10 cellular contexts compared by ENCODE assay signal in the genomic region with DNA sequence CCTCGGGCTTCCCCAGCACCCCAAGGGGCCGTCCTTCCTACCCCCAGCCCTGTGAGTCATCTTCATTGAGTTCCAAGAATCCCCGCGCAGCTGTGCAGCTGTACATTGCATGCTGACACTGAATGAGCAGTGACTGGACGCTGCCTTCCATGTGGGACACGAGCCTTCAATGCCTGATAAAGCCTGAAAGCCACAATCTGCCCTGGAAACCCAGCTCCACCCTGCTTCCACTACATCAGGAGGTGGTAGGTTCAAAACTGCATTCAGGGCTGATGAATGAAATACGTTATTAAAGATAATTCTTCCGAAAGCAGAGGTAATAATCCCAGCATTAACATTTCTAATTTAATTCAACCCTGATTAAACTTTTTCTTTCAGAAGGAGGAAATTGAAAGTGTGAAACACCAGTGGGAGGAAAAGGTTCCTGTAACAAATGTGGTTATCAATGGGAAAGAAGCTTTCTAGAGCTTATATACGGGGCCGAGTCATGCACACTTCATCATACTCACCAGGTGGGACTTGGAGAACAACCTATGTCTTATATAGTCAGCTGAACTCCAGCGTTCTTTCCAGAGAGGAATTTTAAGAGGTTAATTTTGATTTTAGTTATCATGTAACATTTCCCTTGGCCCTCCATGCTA.
DNase-seq lines count a peak whose midpoint lies in the region; ATAC-seq, FAIRE-seq and TF ChIP-seq lines count a peak whose summit lies in the region.
"Had no signal": no experiment of that assay in that cellular context is flagged by ENCODE, and none has a peak within 500 bp of the region (broad histone marks: within the 10 kb centered on the region; RNA-seq: fewer than 3 reads in every experiment).

No MANE protein-coding gene starts in this region.

- H3K36me3 Mint-ChIP-seq in CD14-positive monocyte = no peaks in the 10 kb centered on the region

- no peaks in the 10 kb centered on the region for H3K79me2 ChIP-seq in K562 (ENCODE audit: control insufficient read depth, insufficient read depth, low read length)
- H3K79me2 ChIP-seq in osteoblast (ENCODE audit: insufficient read depth, low read length) = no peaks in the 10 kb centered on the region

- BruUV-seq in K562 (replicated peaks; lab: Mats Ljungman, UMichigan) = no TSS peak

- H2AFZ ChIP-seq in K562 (ENCODE audit: low read depth, low read length) (peak overlapping the region; percentile 65), osteoblast (ENCODE audit: low read length) (no peak overlapping the region)

- no peaks in the 10 kb centered on the region for H3K9me3 ChIP-seq in K562 (replicated peaks; ENCODE audit: control insufficient read depth, insufficient read depth, low read depth, low read length)
- H3K9me3 ChIP-seq in osteoblast (ENCODE audit: low read depth, low read length) = no peaks in the 10 kb centered on the region
- H3K9me3 ChIP-seq: thoracic aorta had no signal

- peaks cover 0 to 7% (median 4%) of the 10 kb centered on the region in 3 donors for H3K27me3 Mint-ChIP-seq in CD14-positive monocyte (ENCODE audit: low read depth in 3 of 3)

- H3K4me3 ChIP-seq in GM12865 (ENCODE audit: low read depth, low read length) = no peak overlapping the region
- H3K4me3 ChIP-seq in K562 = no peak overlapping the region
- no peak overlapping the region for H3K4me3 ChIP-seq in osteoblast (ENCODE audit: insufficient read depth, low read length)
- H3K4me3 ChIP-seq in lower leg skin (ENCODE audit: low read depth, poor library complexity, severe bottlenecking) = no peak overlapping the region
- H3K4me3 ChIP-seq: thoracic aorta had no signal

- H3K27ac ChIP-seq in K562 (ENCODE audit: extremely low read depth, low read depth, low read length) = 0 out of 3 replicates have a peak overlapping the region, but pooled peaks have one; percentile 7
- H3K27ac ChIP-seq in osteoblast (ENCODE audit: low read depth, low read length) = peak overlapping the region; percentile 18
- H3K27ac ChIP-seq: thoracic aorta had no signal

- no peaks in the 10 kb centered on the region for H3K36me3 ChIP-seq in K562 (ENCODE audit: control insufficient read depth, insufficient read depth, low read length)
- H3K36me3 ChIP-seq in osteoblast (ENCODE audit: insufficient read depth, low read length) = no peaks in the 10 kb centered on the region
- H3K36me3 ChIP-seq: thoracic aorta had no signal

- H3K4me1 ChIP-seq in K562 (replicated peaks in 1 of 2; ENCODE audit: control insufficient read depth in 2 of 2, insufficient read depth in 2 of 2, low read length in 2 of 2) (peaks cover 19 to 34% of the 10 kb centered on the region in 2 experiments), osteoblast (ENCODE audit: insufficient read depth, low read length) (peaks cover 27% of the 10 kb centered on the region)

- 2% methylated on average over 11 of the region's 11 CpGs for WGBS in K562 (ENCODE audit: insufficient coverage, low coverage, missing lambda C conversion rate)
- WGBS in lower leg skin, 2 donors = 48 to 51% methylated on average over 11 of the region's 11 CpGs

- peak; percentile 84 for TF ChIP-seq EP300 in K562 (IDR thresholded peaks at IDR 0.05; ENCODE audit: low read length)

- intact Hi-C loops in K562 (cut with micrococcal nuclease) (no loop called here), lower leg skin (cut with DNase I; ENCODE audit: low total_unique reads) (no loop called here), CD14-positive monocyte (cut with micrococcal nuclease) (no loop called here)

- peak; percentile 43 for DNase-seq in GM12865 (ENCODE audit: low read depth)
- DNase-seq in HTR-8/SVneo (ENCODE audit: insufficient read length, low spot score) = peak; percentile 91
- peak; percentile 65 to 97 (median 80) for DNase-seq in K562 (ENCODE audit: extremely low read depth in 1 of 4, low spot score in 3 of 4)
- DNase-seq in osteoblast (ENCODE audit: insufficient read length, low spot score, missing footprints) = peak; percentile 87
- DNase-seq in GM19238 (ENCODE audit: insufficient read length, low spot score) = no peak
- DNase-seq in lower leg skin (ENCODE audit: low spot score in 2 of 2) = no peak
- DNase-seq in midbrain (lab: John Stamatoyannopoulos, UW) = no peak
- DNase-seq in CD14-positive monocyte (ENCODE audit: low spot score) = no peak

- H3K27me3 ChIP-seq in K562 (ENCODE audit: control insufficient read depth in 2 of 2, insufficient read depth in 2 of 2, low read length in 2 of 2) = no peaks in the 10 kb centered on the region
- no peaks in the 10 kb centered on the region for H3K27me3 ChIP-seq in osteoblast (ENCODE audit: insufficient read depth, low read length)

- peak; percentile 98 for ATAC-seq in K562

- H4K20me1 ChIP-seq in K562 (replicated peaks; ENCODE audit: control insufficient read depth, insufficient read depth, low read length) = no peaks in the 10 kb centered on the region
- H4K20me1 ChIP-seq in osteoblast (ENCODE audit: insufficient read depth, low read length) = no peaks in the 10 kb centered on the region

- H3K4me3 Mint-ChIP-seq in CD14-positive monocyte = no peak overlapping the region

- no peaks in the 10 kb centered on the region for H3K9me1 ChIP-seq in K562 (ENCODE audit: control insufficient read depth, insufficient read depth, low read length)

- TF ChIP-seq CTCF in GM12865 (IDR thresholded peaks at IDR 0.05; ENCODE audit: insufficient read depth, low read depth, low read length, missing control alignments) (no peak), K562 (IDR thresholded peaks at IDR 0.05 in 2 of 3, conservative IDR thresholded peaks at IDR 0.05 in 1 of 3; ENCODE audit: insufficient read depth in 2 of 3, low read depth in 1 of 3, low read length in 3 of 3) (no peak), osteoblast (IDR thresholded peaks at IDR 0.05; ENCODE audit: extremely low read depth, low read depth, low read length) (no peak), lower leg skin (IDR thresholded peaks at IDR 0.05) (no peak), CD14-positive monocyte (IDR thresholded peaks at IDR 0.05) (no peak)

- H3K4me2 ChIP-seq in K562 (ENCODE audit: insufficient read depth, low read length) (peak overlapping the region; percentile 44), osteoblast (ENCODE audit: insufficient read depth, low read length) (peak overlapping the region; percentile 50)

- TF ChIP-seq POLR2A in K562 (conservative IDR thresholded peaks at IDR 0.05) (no peak), lower leg skin (IDR thresholded peaks at IDR 0.05) (no peak)

- peak overlapping the region in 1 of 2 experiments; percentile 19; a peak in 2 of 4 replicates for H3K9ac ChIP-seq in K562 (ENCODE audit: insufficient read depth in 1 of 2, low read depth in 2 of 2, low read length in 2 of 2)

- FAIRE-seq in HTR-8/SVneo (lab: Jason Lieb, UNC) (peak; percentile 83), K562 (lab: Jason Lieb, UNC) (peak; percentile 100)
- FAIRE-seq: endometrium had no signal

- CTCF ChIA-PET in K562 (lab: Yijun Ruan, JAX; ENCODE audit: low intra/inter-chr PET ratio) = no interaction called here

- H3K9me3 Mint-ChIP-seq in CD14-positive monocyte = peaks cover 0 to 4% (median 0%) of the 10 kb centered on the region in 7 donors

- POLR2A ChIA-PET in K562 (lab: Yijun Ruan, JAX) = interaction anchor here (0.6 to 1.1 kb wide), 6 partner anchors 9 to 587 kb away, joined by 3 to 4 read pairs (median 4); no protein-coding TSS in a partner anchor

- peak; percentile 36 to 46; a peak in 3 of 4 replicates for TF ChIP-seq RAD21 in K562 (CRISPR knock-in tag; conservative IDR thresholded peaks at IDR 0.05 in 1 of 2, IDR thresholded peaks at IDR 0.05 in 1 of 2)

- no peaks in the 10 kb centered on the region for H3K4me1 Mint-ChIP-seq in CD14-positive monocyte

- in situ Hi-C loops in K562 (cut with MboI) = no loop called here

- peak overlapping the region in 1 of 7 donors; percentile 43 for H3K27ac Mint-ChIP-seq in CD14-positive monocyte

TF ChIP-seq in K562, 482 proteins besides CTCF, POLR2A, EP300 and RAD21 (continues in another document):
- TF ChIP-seq HDAC2 (IDR thresholded peaks at IDR 0.05) (peak; percentile 85; the same call in 1 of the 2 replicates), CREBBP (IDR thresholded peaks at IDR 0.05; ENCODE audit: low read depth, low read length) (no peak), BCLAF1 (IDR thresholded peaks at IDR 0.05; ENCODE audit: borderline replicate concordance in 1 of 2, control insufficient read depth in 1 of 2, low read depth in 2 of 2, low read length in 1 of 2) (0 out of 4 replicates have a peak, but pooled peaks of 1 of the 2 experiments have one; percentile 68), CTBP1 (IDR thresholded peaks at IDR 0.05; ENCODE audit: borderline replicate concordance) (peak; percentile 88), ZNF232 (CRISPR knock-in tag; IDR thresholded peaks at IDR 0.05) (no peak), ZNF384 (IDR thresholded peaks at IDR 0.05; ENCODE audit: low read depth, low read length) (no peak), MXI1 (IDR thresholded peaks at IDR 0.05; ENCODE audit: low read depth, low read length) (peak; percentile 74; the same call in 1 of the 2 replicates), ZNF778 (CRISPR knock-in tag; IDR thresholded peaks at IDR 0.05) (no peak)
- TF ChIP-seq, protein P1, sequence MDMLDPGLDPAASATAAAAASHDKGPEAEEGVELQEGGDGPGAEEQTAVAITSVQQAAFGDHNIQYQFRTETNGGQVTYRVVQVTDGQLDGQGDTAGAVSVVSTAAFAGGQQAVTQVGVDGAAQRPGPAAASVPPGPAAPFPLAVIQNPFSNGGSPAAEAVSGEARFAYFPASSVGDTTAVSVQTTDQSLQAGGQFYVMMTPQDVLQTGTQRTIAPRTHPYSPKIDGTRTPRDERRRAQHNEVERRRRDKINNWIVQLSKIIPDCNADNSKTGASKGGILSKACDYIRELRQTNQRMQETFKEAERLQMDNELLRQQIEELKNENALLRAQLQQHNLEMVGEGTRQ (CRISPR knock-in tag; IDR thresholded peaks at IDR 0.05) = peak; percentile 22; the same call in 1 of the 2 replicates

Comparison
In these comparisons a context has a peak if more than half of its experiments do, and no peak if none do; other contexts are left out.
1. DNase-seq: peak in GM12865 (single experiment), HTR-8/SVneo (single experiment), K562 (4 of 4) and osteoblast (single experiment); none in GM19238 (single experiment), lower leg skin (0 of 2), midbrain (single experiment) and CD14-positive monocyte (single experiment).